8 cellular contexts compared by ENCODE assay signal in genomic region chr17:39926135-39926587, GRCh38. TPM values are rescaled to one million over a fixed set of nuclear protein-coding genes. Genes with fewer than 3 reads are reported as not detected.
A peak's percentile ranks its signal among the peaks of the same experiment; 100 is the strongest.
DNase-seq lines count a peak whose midpoint lies in the region; ATAC-seq and TF ChIP-seq lines count a peak whose summit lies in the region.

No MANE protein-coding gene starts in this region.

- intact Hi-C loops in dendritic cell treated with granulocyte-macrophage colony-stimulating factor and Interleukin-4, amounts not matched to agents 40 ng/mL and 50 ng/mL, for 4 days (cut with micrococcal nuclease): loop anchor here (2.0 to 5.0 kb wide), 2 partner anchors 27 to 239 kb away; partner anchors contain the start of gene PGAP3

- H2BK12ac ChIP-seq in neuronal stem cell (ENCODE audit: low read length): no peak overlapping the region

- H3K4me1 ChIP-seq in KMS-11 (ENCODE audit: low read depth, poor library complexity, severe bottlenecking): peaks cover 67% of the 10 kb centered on the region
- H3K4me1 ChIP-seq in neuronal stem cell (ENCODE audit: control insufficient read depth in 2 of 2, insufficient read depth in 1 of 2, low read depth in 1 of 2, low read length in 2 of 2): peaks cover 6 to 13% of the 10 kb centered on the region in 2 donors

- H3K4me2 ChIP-seq in KMS-11 (peak overlapping the region; percentile 75), neuronal stem cell (ENCODE audit: insufficient read depth, low read length, poor library complexity, severe bottlenecking) (peak overlapping the region; percentile 82)

- peaks cover 50% of the 10 kb centered on the region for H3K36me3 Mint-ChIP-seq in dendritic cell treated with granulocyte-macrophage colony-stimulating factor and Interleukin-4, amounts not matched to agents 40 ng/mL and 50 ng/mL, for 4 days (ENCODE audit: low read depth)

- peak overlapping the region; percentile 91 for H3K9ac ChIP-seq in KMS-11
- peak overlapping the region; percentile 47 for H3K9ac ChIP-seq in neuronal stem cell (ENCODE audit: low read depth, low read length, poor library complexity)

- no peaks in the 10 kb centered on the region for H3K27me3 ChIP-seq in KMS-11 (ENCODE audit: insufficient read depth, low read depth)
- H3K27me3 ChIP-seq in neuronal stem cell (ENCODE audit: control insufficient read depth in 3 of 3, insufficient read depth in 3 of 3, low read depth in 1 of 3, low read length in 3 of 3): no peaks in the 10 kb centered on the region

- peaks cover 12% of the 10 kb centered on the region for H3K79me1 ChIP-seq in neuronal stem cell (ENCODE audit: low read depth, low read length)

- peak overlapping the region; percentile 77 for H3K4me3 Mint-ChIP-seq in dendritic cell treated with granulocyte-macrophage colony-stimulating factor and Interleukin-4, amounts not matched to agents 40 ng/mL and 50 ng/mL, for 4 days

- peak overlapping the region; percentile 82 for H3K27ac Mint-ChIP-seq in dendritic cell treated with granulocyte-macrophage colony-stimulating factor and Interleukin-4, amounts not matched to agents 40 ng/mL and 50 ng/mL, for 4 days

- H3K4ac ChIP-seq in neuronal stem cell (ENCODE audit: low read length): no peak overlapping the region

- H3K79me2 ChIP-seq in KMS-11 (ENCODE audit: insufficient read depth, low read depth): peaks cover 46% of the 10 kb centered on the region

- no peak for ATAC-seq in HG02571 (IDR thresholded peaks at IDR 0.05; ENCODE audit: unreplicated experiment)

- H2BK15ac ChIP-seq in neuronal stem cell (ENCODE audit: low read length): no peak overlapping the region

- H4K91ac ChIP-seq in neuronal stem cell (ENCODE audit: low read depth, low read length, poor library complexity): no peak overlapping the region

- H3K9me3 Mint-ChIP-seq in dendritic cell treated with granulocyte-macrophage colony-stimulating factor and Interleukin-4, amounts not matched to agents 40 ng/mL and 50 ng/mL, for 4 days: no peaks in the 10 kb centered on the region

- H3K27ac ChIP-seq in KMS-11 (peak overlapping the region; percentile 97), neuronal stem cell (replicated peaks; ENCODE audit: low read length) (no peak overlapping the region)

- peaks cover 11% of the 10 kb centered on the region; the same call in 1 of the 2 replicates for H3K36me3 ChIP-seq in KMS-11 (ENCODE audit: insufficient read depth)
- H3K36me3 ChIP-seq in neuronal stem cell (replicated peaks in 1 of 2; ENCODE audit: control insufficient read depth in 2 of 2, insufficient read depth in 2 of 2, low read length in 2 of 2): peaks cover 27 to 35% of the 10 kb centered on the region in 2 donors

- no peaks in the 10 kb centered on the region for H3K27me3 Mint-ChIP-seq in dendritic cell treated with granulocyte-macrophage colony-stimulating factor and Interleukin-4, amounts not matched to agents 40 ng/mL and 50 ng/mL, for 4 days

- no peak for TF ChIP-seq CTCF in KMS-11 (conservative IDR thresholded peaks at IDR 0.05; ENCODE audit: low read depth, low read length)

- H2BK5ac ChIP-seq in neuronal stem cell (ENCODE audit: low read length): no peak overlapping the region

- H2AFZ ChIP-seq in KMS-11 (ENCODE audit: low read depth) (no peak overlapping the region), neuronal stem cell (ENCODE audit: low read length) (no peak overlapping the region)

- no peak overlapping the region for H4K8ac ChIP-seq in neuronal stem cell (ENCODE audit: low read depth, low read length)

- peaks cover 76% of the 10 kb centered on the region for H3K4me1 Mint-ChIP-seq in dendritic cell treated with granulocyte-macrophage colony-stimulating factor and Interleukin-4, amounts not matched to agents 40 ng/mL and 50 ng/mL, for 4 days (ENCODE audit: low read depth)

- no peak overlapping the region for H3K23ac ChIP-seq in neuronal stem cell (ENCODE audit: low read depth, low read length, poor library complexity)

- no CpG with 5 or more reads among the region's 4 CpGs for WGBS in neuronal stem cell (ENCODE audit: extremely low coverage in 2 of 2, insufficient read length in 2 of 2, insufficient replicate concordance in 1 of 2), 2 donors

- no peak overlapping the region for H2BK120ac ChIP-seq in neuronal stem cell (ENCODE audit: low read depth, low read length)

- H3K18ac ChIP-seq in neuronal stem cell (ENCODE audit: low read length): no peak overlapping the region

- H3K4me3 ChIP-seq in KMS-11 (IDR thresholded peaks at IDR 0.05; ENCODE audit: insufficient read depth, low read depth, low read length) (no peak overlapping the region), neuronal stem cell (ENCODE audit: low read length in 2 of 2) (peak overlapping the region; percentile 62 to 93)

- H4K20me1 ChIP-seq in KMS-11 (ENCODE audit: insufficient read depth): no peaks in the 10 kb centered on the region; the same call in 1 of the 2 replicates

- H3K14ac ChIP-seq in neuronal stem cell (ENCODE audit: low read length): no peak overlapping the region

- H2AK5ac ChIP-seq in neuronal stem cell (ENCODE audit: low read depth, low read length): no peak overlapping the region

- DNase-seq in CD1c-positive myeloid dendritic cell (ENCODE audit: extremely low spot score) (peak; percentile 9), neuronal stem cell (ENCODE audit: low spot score) (no peak), NCI-H2029 (lab: John Stamatoyannopoulos, UW) (no peak), NCI-H526 treated with DMSO at 0.1 percent for 48 hours (lab: John Stamatoyannopoulos, UW) (no peak), NCI-H2107 treated with DMSO at 0.1 percent for 48 hours (lab: John Stamatoyannopoulos, UW; ENCODE audit: unreplicated experiment) (no peak)

- H3K9me3 ChIP-seq in neuronal stem cell (replicated peaks in 1 of 2; ENCODE audit: control insufficient read depth in 2 of 2, insufficient read depth in 1 of 2, low read depth in 1 of 2, low read length in 2 of 2): peaks cover 0 to 2% of the 10 kb centered on the region in 2 donors

RNA-seq across cellular contexts. Expression of gene ORMDL3, which starts 1.2 kb away (rescaled TPM):
- 103 TPM for polyA plus RNA-seq in neuronal stem cell (2013, experiment 1 of 2)
- 107 TPM for polyA plus RNA-seq in neuronal stem cell (2013, experiment 2 of 2)

RNA-seq across cellular contexts. Expression of gene LRRC3C, which starts 1.4 kb away (rescaled TPM):
- 0.14 TPM for polyA plus RNA-seq in neuronal stem cell (2013, experiment 1 of 2)
- polyA plus RNA-seq in neuronal stem cell (2013, experiment 2 of 2): 0.19 TPM

RNA-seq across cellular contexts. Expression of gene GSDMB, which starts 7.7 kb away (rescaled TPM):
- 15.5 TPM for polyA plus RNA-seq in neuronal stem cell (2013, experiment 1 of 2)
- polyA plus RNA-seq in neuronal stem cell (2013, experiment 2 of 2): 13.2 TPM

RNA-seq across cellular contexts. Expression of gene GSDMA, which starts 36.6 kb away (rescaled TPM):
- not detected for polyA plus RNA-seq in neuronal stem cell (2013, experiment 1 of 2)
- not detected for polyA plus RNA-seq in neuronal stem cell (2013, experiment 2 of 2)

RNA-seq across cellular contexts. Expression of gene PSMD3, which starts 54.4 kb away (rescaled TPM):
- polyA plus RNA-seq in neuronal stem cell (2013, experiment 1 of 2): 102 TPM
- 99.7 TPM for polyA plus RNA-seq in neuronal stem cell (2013, experiment 2 of 2)
